8 cellular contexts compared by ENCODE assay signal in genomic region chr2:86337235-86338099, GRCh38. TPM values are rescaled to one million over a fixed set of nuclear protein-coding genes. Genes with fewer than 3 reads are reported as not detected.
DNase-seq lines count a peak whose midpoint lies in the region; ATAC-seq and TF ChIP-seq lines count a peak whose summit lies in the region.

TSS of gene REEP1 (minus strand) at chr2:86337626. CDS start at chr2:86337510, 116 bp downstream.

- TF ChIP-seq POLR2A in right lobe of liver (IDR thresholded peaks at IDR 0.05) (no peak), stomach (IDR thresholded peaks at IDR 0.05) (no peak)

- TF ChIP-seq CTCF in A673 (conservative IDR thresholded peaks at IDR 0.05; ENCODE audit: low read depth, low read length) (no peak), GM12865 (IDR thresholded peaks at IDR 0.05; ENCODE audit: insufficient read depth, low read depth, low read length, missing control alignments) (no peak), RWPE1 (conservative IDR thresholded peaks at IDR 0.05; ENCODE audit: low read depth) (no peak), right lobe of liver (IDR thresholded peaks at IDR 0.05) (no peak), stomach (IDR thresholded peaks at IDR 0.05) (no peak)

- H3K4me1 ChIP-seq in A673 (ENCODE audit: insufficient read depth, low read length, poor library complexity, severe bottlenecking) (peaks cover 6% of the 10 kb centered on the region), right lobe of liver (peaks cover 0 to 5% (median 0%) of the 10 kb centered on the region in 4 donors), stomach (peaks cover 19 to 22% (median 21%) of the 10 kb centered on the region in 4 donors)

- peak; percentile 56 to 70 (median 62) for ATAC-seq in right lobe of liver
- no peak for ATAC-seq in HG03378 (IDR thresholded peaks at IDR 0.05; ENCODE audit: unreplicated experiment)
- no peak for ATAC-seq in GM19467 (IDR thresholded peaks at IDR 0.05; ENCODE audit: unreplicated experiment)

- POLR2A ChIA-PET in A673 (lab: Charles Lee; ENCODE audit: low non-redundant PET) (no interaction called here), RWPE1 (lab: Yijun Ruan, JAX; ENCODE audit: low non-redundant PET) (no interaction called here)

- 0% methylated on average over 2 of the region's 102 CpGs for WGBS in right lobe of liver (ENCODE audit: insufficient coverage, low coverage, low lambda C conversion rate, missing lambda C conversion rate)
- WGBS in stomach, 5 donors, result 0 to 3% (median 1%) methylated on average over 8 to 99 of the region's 102 CpGs

- intact Hi-C loops in A673 (cut with micrococcal nuclease; ENCODE audit: unreplicated experiment) (no loop called here), right lobe of liver (cut with DNase I) (no loop called here), stomach (cut with DNase I; ENCODE audit: low total_unique reads) (no loop called here)

- CTCF ChIA-PET in A673 (lab: Charles Lee), result interaction anchor here (1.2 kb wide), 1 partner anchor 116 kb away, joined by 3 read pairs; no protein-coding TSS in a partner anchor
- CTCF ChIA-PET in RWPE1 (lab: Yijun Ruan, JAX), result interaction anchor here (0.6 to 0.7 kb wide), 3 partner anchors 111 to 1183 kb away, joined by 3 to 4 read pairs (median 3); no protein-coding TSS in a partner anchor

- no TSS peak for BruUV-seq in A673 (replicated peaks; lab: Mats Ljungman, UMichigan)

- TF ChIP-seq EP300 in stomach (IDR thresholded peaks at IDR 0.05), result no peak

- H3K27ac ChIP-seq in A673 (ENCODE audit: low read depth, low read length, poor library complexity, severe bottlenecking) (no peak within 1 kb of the TSS), RWPE1 (no peak within 1 kb of the TSS), cingulate gyrus (ENCODE audit: low read depth, low read length) (peak within 1 kb of the TSS; percentile 47), right lobe of liver (no peak within 1 kb of the TSS), stomach (peak within 1 kb of the TSS in 3 of 5 donors; percentile 41 to 80 (median 59))

- no peaks in the 10 kb centered on the region for H3K9me3 ChIP-seq in A673 (ENCODE audit: low read depth, low read length, poor library complexity, severe bottlenecking)
- no peaks in the 10 kb centered on the region for H3K9me3 ChIP-seq in right lobe of liver
- peaks cover 0 to 18% (median 3%) of the 10 kb centered on the region in 4 donors for H3K9me3 ChIP-seq in stomach

- H3K4me3 ChIP-seq in A673 (ENCODE audit: low read depth, low read length, poor library complexity, severe bottlenecking) (peak within 1 kb of the TSS; percentile 56), GM12865 (ENCODE audit: low read depth, low read length) (peak within 1 kb of the TSS; percentile 34), right lobe of liver (peak within 1 kb of the TSS; percentile 34 to 52 (median 37)), stomach (peak within 1 kb of the TSS; percentile 58 to 76 (median 66))

- no peaks in the 10 kb centered on the region for H3K36me3 ChIP-seq in A673 (ENCODE audit: insufficient read depth, low read length, poor library complexity, severe bottlenecking)
- no peaks in the 10 kb centered on the region for H3K36me3 ChIP-seq in right lobe of liver
- no peaks in the 10 kb centered on the region for H3K36me3 ChIP-seq in stomach

- DNase-seq in A673 (ENCODE audit: low spot score) (peak; percentile 34), GM12865 (ENCODE audit: low read depth) (peak; percentile 10), RWPE1 (ENCODE audit: low spot score) (peak; percentile 33), right lobe of liver (peak in 1 of 3 donors; percentile 22), stomach (peak; percentile 36)

- peaks cover 42% of the 10 kb centered on the region for H3K27me3 ChIP-seq in A673 (replicated peaks; ENCODE audit: insufficient read depth, low read depth, low read length, poor library complexity)
- H3K27me3 ChIP-seq in right lobe of liver, result no peaks in the 10 kb centered on the region
- H3K27me3 ChIP-seq in stomach, result peaks cover 0 to 60% (median 15%) of the 10 kb centered on the region in 3 donors

RNA-seq across cellular contexts. Expression of gene REEP1, which starts in this region (rescaled TPM):
- total RNA-seq in A673 (2021) (3.6 and 4.8 TPM in 2 replicates), right lobe of liver (1 to 10 TPM in 2 of 6 experiments, under 1 TPM in 4; 0.61 to 1.8 (median 0.85) TPM), stomach (10 to 100 TPM in 3 of 5 donors, 1 to 10 TPM in 1, not detected in 1; 6.4 to 29.9 (median 19.8) TPM)
- 1 to 10 TPM; 2.9 to 5.4 (median 3.0) TPM for polyA plus RNA-seq in stomach

Comparison
In these comparisons a context has a peak if more than half of its experiments do, and no peak if none do; other contexts are left out.
1. H3K27ac ChIP-seq: peak in cingulate gyrus (single experiment) and stomach (3 of 5); none in A673 (single experiment), RWPE1 (single experiment) and right lobe of liver (0 of 3).
2. ATAC-seq: peak in right lobe of liver (4 of 4); none in HG03378 (single experiment) and GM19467 (single experiment).
3. Peak in every context shown above with its lines, with median percentiles within 50 percentile points of each other: H3K4me3 ChIP-seq.